ENCODE assay signal across 23 cellular contexts in the genomic region with DNA sequence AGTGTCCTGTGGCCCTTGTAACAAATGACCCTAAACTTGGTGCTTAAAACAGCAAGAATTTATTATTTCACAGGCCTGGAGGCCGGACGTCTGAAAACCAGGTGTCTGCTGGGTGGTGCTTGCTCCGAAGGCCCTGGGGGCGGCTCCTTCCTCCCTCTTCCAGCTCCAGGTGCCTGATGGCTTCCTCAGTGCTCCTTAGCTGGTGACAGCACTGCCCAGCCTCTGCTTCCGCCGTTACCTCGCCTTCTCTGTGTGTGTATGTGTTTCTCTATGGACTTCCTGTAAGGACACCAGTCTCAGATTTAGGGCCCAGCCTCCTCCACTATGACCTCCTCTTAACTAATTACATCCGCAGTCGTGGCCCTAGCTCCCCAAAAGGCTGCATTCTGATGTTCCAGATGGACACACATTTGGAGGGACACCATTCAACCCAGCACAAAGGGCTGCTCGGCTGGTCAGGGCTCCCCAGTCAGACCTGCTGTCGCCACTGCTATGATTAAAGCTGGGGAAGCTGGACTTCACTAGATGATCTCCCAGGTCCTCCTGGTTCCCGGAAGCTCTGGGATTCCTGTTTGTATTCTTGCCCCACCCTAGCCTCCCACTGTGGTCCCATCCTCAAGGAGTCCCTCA.
A peak's percentile ranks its signal among the peaks of the same experiment; 100 is the strongest.
DNase-seq lines count a peak whose midpoint lies in the region; ATAC-seq, FAIRE-seq and TF ChIP-seq lines count a peak whose summit lies in the region.
"Had no signal": no experiment of that assay in that cellular context is flagged by ENCODE, and none has a peak within 500 bp of the region (broad histone marks: within the 10 kb centered on the region; RNA-seq: fewer than 3 reads in every experiment).

No MANE protein-coding gene starts in this region.

- no peak overlapping the region for H3K4me3 ChIP-seq in kidney (ENCODE audit: low read length in 2 of 2)
- no peak overlapping the region for H3K4me3 ChIP-seq in neuronal stem cell (ENCODE audit: low read length in 2 of 2)
- H3K4me3 ChIP-seq in tibial artery, result no peak overlapping the region
- H3K4me3 ChIP-seq: A549, GM23248 had no signal

- H3K36me3 ChIP-seq in kidney (ENCODE audit: control insufficient read depth in 1 of 2, insufficient read depth in 2 of 2, low read length in 2 of 2) (no peaks in the 10 kb centered on the region), neuronal stem cell (replicated peaks in 1 of 2; ENCODE audit: control insufficient read depth in 2 of 2, insufficient read depth in 2 of 2, low read length in 2 of 2) (no peaks in the 10 kb centered on the region), tibial artery (no peaks in the 10 kb centered on the region)

- H3K14ac ChIP-seq in neuronal stem cell (ENCODE audit: low read length), result no peak overlapping the region

- H3K36me3 Mint-ChIP-seq in activated naive CD8-positive, alpha-beta T cell treated with anti-CD3 and anti-CD28 coated beads, Interleukin-2, amount 50 U/mL, for 24 hours (ENCODE audit: low read depth), result no peaks in the 10 kb centered on the region
- no peaks in the 10 kb centered on the region for H3K36me3 Mint-ChIP-seq in activated naive CD8-positive, alpha-beta T cell treated with anti-CD3 and anti-CD28 coated beads for 36 hours

- WGBS in neuronal stem cell (ENCODE audit: extremely low coverage in 2 of 2, insufficient read length in 2 of 2, insufficient replicate concordance in 1 of 2), 2 donors, result no CpG with 5 or more reads among the region's 12 CpGs

- peaks cover 10% of the 10 kb centered on the region for H3K27me3 Mint-ChIP-seq in activated naive CD8-positive, alpha-beta T cell treated with anti-CD3 and anti-CD28 coated beads, Interleukin-2, amount 50 U/mL, for 24 hours
- H3K27me3 Mint-ChIP-seq in activated naive CD8-positive, alpha-beta T cell treated with anti-CD3 and anti-CD28 coated beads for 36 hours, result peaks cover 35% of the 10 kb centered on the region

- no peak overlapping the region for H2BK12ac ChIP-seq in neuronal stem cell (ENCODE audit: low read length)

- ATAC-seq in activated naive CD8-positive, alpha-beta T cell treated with anti-CD3 and anti-CD28 coated beads, Interleukin-2, amount 50 U/mL, for 24 hours, result no peak

- no peak overlapping the region for H3K23ac ChIP-seq in neuronal stem cell (ENCODE audit: low read depth, low read length, poor library complexity)

- no peak for FAIRE-seq in kidney (lab: Jason Lieb, UNC)
- FAIRE-seq: A549, D721Med, GM12892, GM18507, H54 had no signal

- no peak overlapping the region for H4K8ac ChIP-seq in neuronal stem cell (ENCODE audit: low read depth, low read length)

- H3K4ac ChIP-seq in neuronal stem cell (ENCODE audit: low read length), result no peak overlapping the region

- H2BK15ac ChIP-seq in neuronal stem cell (ENCODE audit: low read length), result no peak overlapping the region

- H2BK5ac ChIP-seq in neuronal stem cell (ENCODE audit: low read length), result no peak overlapping the region

- H2AK5ac ChIP-seq in neuronal stem cell (ENCODE audit: low read depth, low read length), result no peak overlapping the region

- peaks cover 0 to 38% (median 2%) of the 10 kb centered on the region in 3 experiments for H3K27me3 ChIP-seq in neuronal stem cell (ENCODE audit: control insufficient read depth in 3 of 3, insufficient read depth in 3 of 3, low read depth in 1 of 3, low read length in 3 of 3)
- H3K27me3 ChIP-seq in tibial artery, result peaks cover 0 to 80% of the 10 kb centered on the region in 2 donors

- no peak overlapping the region for H2AFZ ChIP-seq in neuronal stem cell (ENCODE audit: low read length)
- H2AFZ ChIP-seq: GM23248 had no signal

- H3K27ac ChIP-seq in kidney (ENCODE audit: low read depth in 2 of 2, low read length in 2 of 2) (no peak overlapping the region), neuronal stem cell (replicated peaks; ENCODE audit: low read length) (no peak overlapping the region), tibial artery (no peak overlapping the region)
- H3K27ac ChIP-seq: 22Rv1, A549, C4-2B, GM23248, HL-60 had no signal

- H3K4me2 ChIP-seq in neuronal stem cell (ENCODE audit: insufficient read depth, low read length, poor library complexity, severe bottlenecking), result no peak overlapping the region
- H3K4me2 ChIP-seq: A549 had no signal

- no peak overlapping the region for H4K91ac ChIP-seq in neuronal stem cell (ENCODE audit: low read depth, low read length, poor library complexity)

- H3K4me3 Mint-ChIP-seq in activated naive CD8-positive, alpha-beta T cell treated with anti-CD3 and anti-CD28 coated beads, Interleukin-2, amount 50 U/mL, for 24 hours, result no peak overlapping the region
- H3K4me3 Mint-ChIP-seq in activated naive CD8-positive, alpha-beta T cell treated with anti-CD3 and anti-CD28 coated beads for 36 hours, result no peak overlapping the region
- H3K4me3 Mint-ChIP-seq: CD4-positive, alpha-beta T cell had no signal

- peaks cover 3% of the 10 kb centered on the region for H3K79me1 ChIP-seq in neuronal stem cell (ENCODE audit: low read depth, low read length)

- H3K4me1 Mint-ChIP-seq in activated naive CD8-positive, alpha-beta T cell treated with anti-CD3 and anti-CD28 coated beads, Interleukin-2, amount 50 U/mL, for 24 hours, result no peaks in the 10 kb centered on the region
- H3K4me1 Mint-ChIP-seq in activated naive CD8-positive, alpha-beta T cell treated with anti-CD3 and anti-CD28 coated beads for 36 hours, result no peaks in the 10 kb centered on the region

- intact Hi-C loops in kidney (cut with DNase I) (loop anchor here (5.0 kb wide), 1 partner anchor 446 kb away; no protein-coding TSS in a partner anchor), tibial artery (cut with DNase I; ENCODE audit: low total_unique reads) (loop anchor here (1.0 kb wide), 1 partner anchor 449 kb away; no protein-coding TSS in a partner anchor)

- H3K27ac Mint-ChIP-seq in activated naive CD8-positive, alpha-beta T cell treated with anti-CD3 and anti-CD28 coated beads, Interleukin-2, amount 50 U/mL, for 24 hours, result peak overlapping the region; percentile 60
- no peak overlapping the region for H3K27ac Mint-ChIP-seq in activated naive CD8-positive, alpha-beta T cell treated with anti-CD3 and anti-CD28 coated beads for 36 hours
- H3K27ac Mint-ChIP-seq: CD4-positive, alpha-beta T cell had no signal

- H3K9me3 Mint-ChIP-seq in activated naive CD8-positive, alpha-beta T cell treated with anti-CD3 and anti-CD28 coated beads, Interleukin-2, amount 50 U/mL, for 24 hours, result no peaks in the 10 kb centered on the region
- H3K9me3 Mint-ChIP-seq in activated naive CD8-positive, alpha-beta T cell treated with anti-CD3 and anti-CD28 coated beads for 36 hours, result no peaks in the 10 kb centered on the region
- H3K9me3 Mint-ChIP-seq: CD4-positive, alpha-beta T cell had no signal

- no peak for DNase-seq in activated naive CD8-positive, alpha-beta T cell treated with anti-CD3 and anti-CD28 coated beads, Interleukin-2, amount 50 U/mL, for 24 hours
- no peak for DNase-seq in activated naive CD8-positive, alpha-beta T cell treated with anti-CD3 and anti-CD28 coated beads for 36 hours
- DNase-seq in kidney (peak; percentile 44), neuronal stem cell (ENCODE audit: low spot score) (no peak), putamen (ENCODE audit: low spot score) (no peak), tibial artery (no peak), amniotic stem cell (lab: John Stamatoyannopoulos, UW) (no peak)
- DNase-seq: AML-193; Caco-2; CD4-positive, alpha-beta T cell; DMS153; DMS79; GDM1; GM23248; HCEC 1CT had no signal

- peak overlapping the region; percentile 40 for H3K18ac ChIP-seq in neuronal stem cell (ENCODE audit: low read length)

- TF ChIP-seq CTCF in kidney (IDR thresholded peaks at IDR 0.05; ENCODE audit: borderline replicate concordance, extremely low read depth, insufficient read depth) (no peak), tibial artery (IDR thresholded peaks at IDR 0.05) (no peak)

- no peaks in the 10 kb centered on the region for H3K4me1 ChIP-seq in kidney (ENCODE audit: control insufficient read depth in 1 of 2, insufficient read depth in 1 of 2, low read depth in 1 of 2, low read length in 2 of 2)
- H3K4me1 ChIP-seq in neuronal stem cell (ENCODE audit: control insufficient read depth in 2 of 2, insufficient read depth in 1 of 2, low read depth in 1 of 2, low read length in 2 of 2), result peaks cover 2 to 14% of the 10 kb centered on the region in 2 donors
- H3K4me1 ChIP-seq in tibial artery, result no peaks in the 10 kb centered on the region
- H3K4me1 ChIP-seq: A549, Caco-2 had no signal

- H3K9ac ChIP-seq in kidney (ENCODE audit: low read length in 2 of 2) (no peak overlapping the region), neuronal stem cell (ENCODE audit: low read depth, low read length, poor library complexity) (no peak overlapping the region)
- H3K9ac ChIP-seq: GM23248 had no signal

- no peak overlapping the region for H2BK120ac ChIP-seq in neuronal stem cell (ENCODE audit: low read depth, low read length)

- H3K9me3 ChIP-seq in kidney (ENCODE audit: control insufficient read depth in 1 of 2, low read length in 2 of 2) (no peaks in the 10 kb centered on the region), neuronal stem cell (replicated peaks in 1 of 2; ENCODE audit: control insufficient read depth in 2 of 2, insufficient read depth in 1 of 2, low read depth in 1 of 2, low read length in 2 of 2) (peaks cover 0 to 2% of the 10 kb centered on the region in 2 donors), tibial artery (no peaks in the 10 kb centered on the region)
- H3K9me3 ChIP-seq: A549, Caco-2 had no signal
